13 cellular contexts compared by ENCODE assay signal in genomic region chr11:125071408-125071807, GRCh38. TPM values are rescaled to one million over a fixed set of nuclear protein-coding genes. Genes with fewer than 3 reads are reported as not detected.
DNase-seq lines count a peak whose midpoint lies in the region; ATAC-seq and TF ChIP-seq lines count a peak whose summit lies in the region.
"Had no signal": no experiment of that assay in that cellular context is flagged by ENCODE, and none has a peak within 500 bp of the region (broad histone marks: within the 10 kb centered on the region; RNA-seq: fewer than 3 reads in every experiment).

No MANE protein-coding gene starts in this region.

- no peak for ATAC-seq in stimulated activated naive CD8-positive, alpha-beta T cell treated with anti-CD3 and anti-CD28 coated beads, Interleukin-15, Interleukin-2, amounts not matched to agents 100 U/mL and 50 U/mL, for 24 hours
- no peak for ATAC-seq in GM21825 (IDR thresholded peaks at IDR 0.05; ENCODE audit: unreplicated experiment)
- ATAC-seq in GM21526 (IDR thresholded peaks at IDR 0.05; ENCODE audit: low FRiP score, unreplicated experiment) = no peak
- ATAC-seq: GM23338 had no signal

- no peak for TF ChIP-seq CTCF in nephron progenitor cell (IDR thresholded peaks at IDR 0.05)

- H3K9me3 ChIP-seq in esophagus (ENCODE audit: control insufficient read depth in 2 of 2, insufficient read depth in 1 of 2, low read depth in 1 of 2, low read length in 1 of 2) = no peaks in the 10 kb centered on the region

- peak; percentile 64 for DNase-seq in CD1c-positive myeloid dendritic cell (ENCODE audit: extremely low spot score)
- DNase-seq in M059J (ENCODE audit: low read depth) = peak; percentile 66
- DNase-seq in nephron progenitor cell = no peak
- no peak for DNase-seq in stimulated activated naive CD8-positive, alpha-beta T cell treated with anti-CD3 and anti-CD28 coated beads, Interleukin-15, Interleukin-2, amounts not matched to agents 100 U/mL and 50 U/mL, for 24 hours
- DNase-seq in activated CD4-positive, alpha-beta T cell treated with anti-CD3 and anti-CD28 coated beads, Interleukin-2, amount 50 U/mL, for 1 hour = no peak
- DNase-seq: NCI-H146; stimulated activated CD4-positive, alpha-beta T cell treated with anti-CD3 and anti-CD28 coated beads, Interleukin-4, amount 100 ng/mL, for 1 hour had no signal

- no peaks in the 10 kb centered on the region for H3K36me3 ChIP-seq in esophagus (ENCODE audit: control insufficient read depth in 2 of 2, insufficient read depth in 2 of 2, low read length in 1 of 2)
- H3K36me3 ChIP-seq: brain microvascular endothelial cell had no signal

- H3K4me1 ChIP-seq in esophagus (ENCODE audit: control insufficient read depth in 2 of 2, insufficient read depth in 2 of 2, low read length in 1 of 2) = peaks cover 0 to 30% of the 10 kb centered on the region in 2 donors

- no peaks in the 10 kb centered on the region for H3K36me3 Mint-ChIP-seq in nephron progenitor cell (ENCODE audit: low read depth)

- 26 to 39% methylated on average over 5 of the region's 5 CpGs for WGBS in esophagus, 2 donors

- no peak overlapping the region for H3K4me3 ChIP-seq in esophagus (ENCODE audit: low read depth in 1 of 2, low read length in 2 of 2)
- H3K4me3 ChIP-seq: GM23338 had no signal

- no peaks in the 10 kb centered on the region for H3K27me3 ChIP-seq in esophagus (ENCODE audit: control insufficient read depth in 1 of 2, insufficient read depth in 2 of 2, low read length in 2 of 2)
- H3K27me3 ChIP-seq: brain microvascular endothelial cell had no signal

- peaks cover 44% of the 10 kb centered on the region for H3K4me1 Mint-ChIP-seq in nephron progenitor cell

- H3K27ac ChIP-seq in esophagus (ENCODE audit: low read depth in 2 of 2, low read length in 1 of 2) = peak overlapping the region; percentile 76 to 86
- H3K27ac ChIP-seq: brain microvascular endothelial cell had no signal

- peak overlapping the region; percentile 20 for H3K4me3 Mint-ChIP-seq in nephron progenitor cell
- H3K4me3 Mint-ChIP-seq: GM23338, nephron had no signal

- H3K27me3 Mint-ChIP-seq in nephron progenitor cell (ENCODE audit: low read depth, poor library complexity) = peaks cover 17% of the 10 kb centered on the region

- H3K27ac Mint-ChIP-seq in nephron progenitor cell = peak overlapping the region; percentile 68
- H3K27ac Mint-ChIP-seq: GM23338 had no signal

- H3K9me3 Mint-ChIP-seq in nephron progenitor cell = no peaks in the 10 kb centered on the region
- H3K9me3 Mint-ChIP-seq: GM23338, nephron had no signal

RNA-seq across cellular contexts. Expression of gene SLC37A2, which starts 8.3 kb away (rescaled TPM):
- 7.2 and 11.8 TPM in 2 replicates for total RNA-seq in M059J (2014; rRNA removed; shearing (Covaris generic))
- polyA plus RNA-seq in esophagus = 10 to 100 TPM; 21.7 to 27.0 TPM

RNA-seq across cellular contexts. Expression of gene TMEM218, which starts 40.0 kb away (rescaled TPM):
- total RNA-seq in M059J (2014; rRNA removed; shearing (Covaris generic)) = 24.0 and 32.7 TPM in 2 replicates
- polyA plus RNA-seq in esophagus = 10 to 100 TPM; 11.5 to 18.8 TPM

Comparison
In these comparisons a context has a peak if more than half of its experiments do, and no peak if none do; other contexts are left out.
1. DNase-seq: peak in CD1c-positive myeloid dendritic cell (single experiment) and M059J (single experiment); none in nephron progenitor cell (single experiment), stimulated activated naive CD8-positive, alpha-beta T cell treated with anti-CD3 and anti-CD28 coated beads, Interleukin-15, Interleukin-2, amounts not matched to agents 100 U/mL and 50 U/mL, for 24 hours (single experiment) and activated CD4-positive, alpha-beta T cell treated with anti-CD3 and anti-CD28 coated beads, Interleukin-2, amount 50 U/mL, for 1 hour (single experiment).